Comparison of ENCODE assay signal across 1 cellular context in genomic region chr12:49827351-49828099, GRCh38.
A peak's percentile ranks its signal among the peaks of the same experiment; 100 is the strongest.
TF ChIP-seq lines count a peak whose summit lies in the region.

No MANE protein-coding gene starts in this region.

TF ChIP-seq in HepG2, 621 proteins besides CTCF, POLR2A, EP300 and RAD21 (continued from another document and continues in another):
- no peak for TF ChIP-seq THYN1 (CRISPR knock-in tag; IDR thresholded peaks at IDR 0.05; ENCODE audit: borderline replicate concordance, low read depth)
- peak; percentile 63; the same call in 1 of the 2 replicates for TF ChIP-seq ZBTB38 (CRISPR knock-in tag; IDR thresholded peaks at IDR 0.05)
- TF ChIP-seq KDM5A (IDR thresholded peaks at IDR 0.05; ENCODE audit: borderline replicate concordance, low read length): no peak
- peak; percentile 38; the same call in 1 of the 2 replicates for TF ChIP-seq GFI1 (CRISPR knock-in tag; IDR thresholded peaks at IDR 0.05; ENCODE audit: borderline replicate concordance)
- TF ChIP-seq SCMH1 (CRISPR knock-in tag; IDR thresholded peaks at IDR 0.05; ENCODE audit: borderline replicate concordance): no peak
- no peak for TF ChIP-seq JUNB (CRISPR knock-in tag; IDR thresholded peaks at IDR 0.05; ENCODE audit: borderline replicate concordance)
- TF ChIP-seq ZFAT (CRISPR knock-in tag; conservative IDR thresholded peaks at IDR 0.05): no peak
- TF ChIP-seq PRDM15 (CRISPR knock-in tag; IDR thresholded peaks at IDR 0.05): peak; percentile 86
- TF ChIP-seq ZMYM2 (CRISPR knock-in tag; IDR thresholded peaks at IDR 0.05): 0 out of 2 replicates have a peak, but pooled peaks have one; percentile 19
- peak; percentile 19; the same call in 1 of the 2 replicates for TF ChIP-seq RXRB (CRISPR knock-in tag; IDR thresholded peaks at IDR 0.05; ENCODE audit: borderline replicate concordance)
- TF ChIP-seq MYC (CRISPR knock-in tag; IDR thresholded peaks at IDR 0.05; ENCODE audit: borderline replicate concordance): 0 out of 2 replicates have a peak, but pooled peaks have one; percentile 12
- TF ChIP-seq CHD2 (IDR thresholded peaks at IDR 0.05; ENCODE audit: low read depth, low read length): peak; percentile 19; the same call in 1 of the 2 replicates
- TF ChIP-seq HNF1B (CRISPR knock-in tag; IDR thresholded peaks at IDR 0.05): peak; percentile 78; the same call in 1 of the 2 replicates
- TF ChIP-seq MEIS2 (CRISPR knock-in tag; IDR thresholded peaks at IDR 0.05): 0 out of 2 replicates have a peak, but pooled peaks have one; percentile 25
- no peak for TF ChIP-seq BHLHE40 (IDR thresholded peaks at IDR 0.05; ENCODE audit: low read length)
- peak; percentile 63; the same call in 1 of the 2 replicates for TF ChIP-seq KAT8 (CRISPR knock-in tag; IDR thresholded peaks at IDR 0.05)
- no peak for TF ChIP-seq DZIP1 (CRISPR knock-in tag; IDR thresholded peaks at IDR 0.05)
- TF ChIP-seq TFE3 (CRISPR knock-in tag; IDR thresholded peaks at IDR 0.05): 0 out of 2 replicates have a peak, but pooled peaks have one; percentile 7
- peak; percentile 40; the same call in 1 of the 2 replicates for TF ChIP-seq ZFP91 (CRISPR knock-in tag; IDR thresholded peaks at IDR 0.05; ENCODE audit: borderline replicate concordance)
- peak; percentile 44; the same call in 1 of the 2 replicates for TF ChIP-seq WIZ (CRISPR knock-in tag; IDR thresholded peaks at IDR 0.05)
- TF ChIP-seq ZBTB2 (CRISPR knock-in tag; IDR thresholded peaks at IDR 0.05; ENCODE audit: low read depth): peak; percentile 65; the same call in 1 of the 2 replicates
- TF ChIP-seq ASH2L (IDR thresholded peaks at IDR 0.05; ENCODE audit: insufficient read length, low read depth, low read length): peak; percentile 22
- TF ChIP-seq HOXA5 (CRISPR knock-in tag; IDR thresholded peaks at IDR 0.05): peak; percentile 33; the same call in 1 of the 2 replicates
- TF ChIP-seq CHD4 (IDR thresholded peaks at IDR 0.05; ENCODE audit: borderline replicate concordance, low read length): 0 out of 2 replicates have a peak, but pooled peaks have one; percentile 62
- TF ChIP-seq ZNF281 (CRISPR knock-in tag; IDR thresholded peaks at IDR 0.05; ENCODE audit: borderline replicate concordance): peak; percentile 93
- peak; percentile 45; the same call in 1 of the 2 replicates for TF ChIP-seq HNRNPL (IDR thresholded peaks at IDR 0.05; ENCODE audit: low read depth, low read length)
- no peak for TF ChIP-seq ZHX2 (IDR thresholded peaks at IDR 0.05; ENCODE audit: low read depth)
- no peak for TF ChIP-seq ZHX2 (CRISPR knock-in tag; IDR thresholded peaks at IDR 0.05; ENCODE audit: borderline replicate concordance)
- peak; percentile 49 for TF ChIP-seq AGO2 (optimal IDR thresholded peaks at IDR 0.05; ENCODE audit: low read depth, low read length)
